Comparison of ENCODE assay signal across 19 cellular contexts in the genomic region with DNA sequence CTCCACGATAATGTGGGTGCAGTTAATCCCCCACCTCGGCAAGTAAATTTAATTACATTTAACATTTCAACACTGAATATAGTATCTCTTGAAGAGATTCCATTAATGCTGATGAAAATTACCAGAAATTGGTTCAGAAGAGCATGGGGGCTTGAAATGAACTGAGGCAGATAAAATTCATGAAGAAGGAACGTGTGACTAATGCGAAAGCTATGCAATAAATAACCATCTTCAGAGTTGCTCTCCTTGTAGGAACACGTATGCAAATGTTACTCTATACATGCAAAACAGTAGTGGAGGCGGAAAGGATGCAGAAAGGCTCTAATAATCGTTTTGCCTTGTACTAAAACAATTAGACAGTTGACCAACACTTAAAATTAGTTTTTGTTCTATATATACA.
DNase-seq lines count a peak whose midpoint lies in the region; ATAC-seq and TF ChIP-seq lines count a peak whose summit lies in the region.
"Had no signal": no experiment of that assay in that cellular context is flagged by ENCODE, and none has a peak within 500 bp of the region (broad histone marks: within the 10 kb centered on the region; RNA-seq: fewer than 3 reads in every experiment).

No MANE protein-coding gene starts in this region.

- TF ChIP-seq CTCF in RWPE1 (conservative IDR thresholded peaks at IDR 0.05; ENCODE audit: low read depth): no peak
- TF ChIP-seq CTCF in fibroblast of mammary gland (conservative IDR thresholded peaks at IDR 0.05; ENCODE audit: control insufficient read depth, insufficient read depth, low read depth, low read length): no peak
- TF ChIP-seq CTCF in upper lobe of left lung (IDR thresholded peaks at IDR 0.05): no peak

- H3K27ac ChIP-seq in RWPE1: no peak overlapping the region
- no peak overlapping the region for H3K27ac ChIP-seq in upper lobe of left lung

- CTCF ChIA-PET in RWPE1 (lab: Yijun Ruan, JAX): no interaction called here

- no peak for TF ChIP-seq POLR2A in upper lobe of left lung (IDR thresholded peaks at IDR 0.05)

- H3K36me3 ChIP-seq in upper lobe of left lung: no peaks in the 10 kb centered on the region
- H3K36me3 ChIP-seq: MG63 had no signal

- no peaks in the 10 kb centered on the region for H3K9me3 ChIP-seq in upper lobe of left lung
- H3K9me3 ChIP-seq: MG63 had no signal

- POLR2A ChIA-PET in RWPE1 (lab: Yijun Ruan, JAX; ENCODE audit: low non-redundant PET): no interaction called here

- ATAC-seq in GM21619 (IDR thresholded peaks at IDR 0.05; ENCODE audit: unreplicated experiment) (no peak), upper lobe of left lung (ENCODE audit: low FRiP score in 2 of 2) (no peak)
- ATAC-seq: GM23338 had no signal

- whole genome bisulfite sequencing in upper lobe of left lung, 2 donors: 80 to 81% methylated on average over 7 of the region's 7 CpGs

- no peak for TF ChIP-seq EP300 in upper lobe of left lung (IDR thresholded peaks at IDR 0.05)

- no peak overlapping the region for H3K4me3 ChIP-seq in fibroblast of mammary gland (ENCODE audit: control insufficient read depth, low read depth, low read length)
- H3K4me3 ChIP-seq in upper lobe of left lung: no peak overlapping the region
- H3K4me3 ChIP-seq: GM23338, MG63 had no signal

- no peaks in the 10 kb centered on the region for H3K27me3 ChIP-seq in upper lobe of left lung

- DNase-seq in HT1080 (ENCODE audit: low read depth): peak; percentile 42
- DNase-seq in RWPE1 (ENCODE audit: low spot score): peak; percentile 7
- DNase-seq in fibroblast of mammary gland (ENCODE audit: low read depth): peak; percentile 56
- no peak for DNase-seq in upper lobe of left lung
- DNase-seq in activated CD4-positive, alpha-beta T cell treated with anti-CD3 and anti-CD28 coated beads, Interleukin-2, amount 50 U/mL, for 4 hours: no peak
- DNase-seq in NCI-H1930 (lab: John Stamatoyannopoulos, UW): no peak
- DNase-seq: AML-193; DMS79; IMR-90; MG63; NCI-H1092; NCI-H1436 treated with DMSO at 0.1 percent for 48 hours; NCI-H2081; NCI-H446 treated with DMSO at 0.1 percent for 48 hours; NCI-H748 treated with DMSO at 0.1 percent for 48 hours; NK-92 treated with Interleukin-12 subunit alpha and Interleukin-12 subunit beta, amount 100 ng/mL, for 24 hours; SHP77 treated with DMSO at 0.1 percent for 48 hours had no signal

- H3K4me1 ChIP-seq in upper lobe of left lung: peaks cover 0 to 4% (median 0%) of the 10 kb centered on the region in 4 donors

Comparison
In these comparisons a context has a peak if more than half of its experiments do, and no peak if none do; other contexts are left out.
1. DNase-seq: peak in HT1080 (single experiment), RWPE1 (single experiment) and fibroblast of mammary gland (single experiment); none in upper lobe of left lung (0 of 2), activated CD4-positive, alpha-beta T cell treated with anti-CD3 and anti-CD28 coated beads, Interleukin-2, amount 50 U/mL, for 4 hours (0 of 2) and NCI-H1930 (0 of 2).